ENCODE assay signal across 1 cellular context in the genomic region with DNA sequence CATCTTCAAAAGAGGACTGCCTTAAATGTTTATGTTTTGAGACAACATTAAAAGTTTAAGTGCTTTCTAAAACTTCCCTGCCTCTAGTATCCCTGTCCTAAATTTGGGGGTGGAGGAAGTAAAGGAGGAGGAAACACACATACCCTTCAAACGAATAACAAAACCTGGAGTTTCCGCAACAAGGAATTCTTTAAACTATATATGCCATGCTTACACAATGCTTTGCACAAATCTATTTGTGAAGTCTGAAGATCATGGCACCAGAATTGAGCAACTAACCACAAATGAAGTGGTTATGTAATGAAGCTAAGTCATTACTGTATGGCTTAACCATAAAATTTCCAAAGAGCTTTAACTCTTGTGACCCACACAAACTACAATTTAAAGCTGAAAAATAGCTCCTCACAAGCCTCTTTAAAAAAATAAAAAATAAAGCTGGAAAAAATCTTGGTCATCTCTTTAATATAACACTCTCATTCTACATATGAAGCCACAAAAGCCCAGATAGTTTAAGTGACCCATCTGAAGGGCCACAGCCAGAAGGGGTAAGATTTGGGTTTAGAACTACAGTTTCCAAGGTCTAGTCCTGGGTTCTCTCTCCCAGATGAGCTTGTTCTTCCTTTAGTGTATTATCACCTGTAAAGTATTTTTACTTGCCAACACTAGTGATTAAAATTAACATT.
TF ChIP-seq lines count a peak whose summit lies in the region.

No MANE protein-coding gene starts in this region.

TF ChIP-seq in HepG2, 621 proteins besides CTCF, POLR2A, EP300 and RAD21 (continued from another document and continues in another):
- TF ChIP-seq, protein P1, sequence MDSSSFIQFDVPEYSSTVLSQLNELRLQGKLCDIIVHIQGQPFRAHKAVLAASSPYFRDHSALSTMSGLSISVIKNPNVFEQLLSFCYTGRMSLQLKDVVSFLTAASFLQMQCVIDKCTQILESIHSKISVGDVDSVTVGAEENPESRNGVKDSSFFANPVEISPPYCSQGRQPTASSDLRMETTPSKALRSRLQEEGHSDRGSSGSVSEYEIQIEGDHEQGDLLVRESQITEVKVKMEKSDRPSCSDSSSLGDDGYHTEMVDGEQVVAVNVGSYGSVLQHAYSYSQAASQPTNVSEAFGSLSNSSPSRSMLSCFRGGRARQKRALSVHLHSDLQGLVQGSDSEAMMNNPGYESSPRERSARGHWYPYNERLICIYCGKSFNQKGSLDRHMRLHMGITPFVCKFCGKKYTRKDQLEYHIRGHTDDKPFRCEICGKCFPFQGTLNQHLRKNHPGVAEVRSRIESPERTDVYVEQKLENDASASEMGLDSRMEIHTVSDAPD (CRISPR knock-in tag; IDR thresholded peaks at IDR 0.05) = peak; percentile 90
- TF ChIP-seq SMYD3 (CRISPR knock-in tag; IDR thresholded peaks at IDR 0.05) (peak; percentile 69; the same call in 1 of the 2 replicates), ZNF883 (CRISPR knock-in tag; IDR thresholded peaks at IDR 0.05; ENCODE audit: not compliant biosample characterization) (no peak), GATA4 (IDR thresholded peaks at IDR 0.05; ENCODE audit: borderline replicate concordance, low read depth) (peak; percentile 68; the same call in 1 of the 2 replicates), ZNF160 (CRISPR knock-in tag; IDR thresholded peaks at IDR 0.05) (no peak), CAMTA2 (CRISPR knock-in tag; IDR thresholded peaks at IDR 0.05; ENCODE audit: borderline replicate concordance) (no peak), FOXA3 (CRISPR knock-in tag; IDR thresholded peaks at IDR 0.05) (peak; percentile 87), SRF (IDR thresholded peaks at IDR 0.05; ENCODE audit: low read depth, low read length) (0 out of 2 replicates have a peak, but pooled peaks have one; percentile 30), PCBP1 (IDR thresholded peaks at IDR 0.05; ENCODE audit: borderline replicate concordance, low read depth, low read length) (no peak), CREM (IDR thresholded peaks at IDR 0.05) (peak; percentile 90), CREM (CRISPR knock-in tag; IDR thresholded peaks at IDR 0.05) (no peak), PITX1 (CRISPR knock-in tag; IDR thresholded peaks at IDR 0.05) (peak; percentile 44; the same call in 1 of the 2 replicates), ISX (CRISPR knock-in tag; conservative IDR thresholded peaks at IDR 0.05) (no peak), TRIM24 (CRISPR knock-in tag; IDR thresholded peaks at IDR 0.05) (no peak), KDM5B (CRISPR knock-in tag; IDR thresholded peaks at IDR 0.05; ENCODE audit: borderline replicate concordance) (no peak), ZNF777 (CRISPR knock-in tag; IDR thresholded peaks at IDR 0.05) (no peak), HNF4A (CRISPR knock-in tag; IDR thresholded peaks at IDR 0.05) (peak; percentile 94), KLF9 (CRISPR knock-in tag; IDR thresholded peaks at IDR 0.05; ENCODE audit: low read depth) (0 out of 2 replicates have a peak, but pooled peaks have one; percentile 68), MBNL3 (CRISPR knock-in tag; conservative IDR thresholded peaks at IDR 0.05) (no peak), PHF21A (CRISPR knock-in tag; IDR thresholded peaks at IDR 0.05) (no peak; the same call in 1 of the 2 replicates), ZNF354B (CRISPR knock-in tag; IDR thresholded peaks at IDR 0.05) (no peak), ZNF367 (CRISPR knock-in tag; IDR thresholded peaks at IDR 0.05; ENCODE audit: borderline replicate concordance) (no peak), ZNF143 (CRISPR knock-in tag; IDR thresholded peaks at IDR 0.05) (no peak), ZNF713 (CRISPR knock-in tag; IDR thresholded peaks at IDR 0.05) (no peak), THAP11 (CRISPR knock-in tag; IDR thresholded peaks at IDR 0.05) (peak; percentile 63; the same call in 1 of the 2 replicates), ZNF615 (CRISPR knock-in tag; IDR thresholded peaks at IDR 0.05; ENCODE audit: borderline replicate concordance) (no peak), NR1H2 (CRISPR knock-in tag; IDR thresholded peaks at IDR 0.05; ENCODE audit: borderline replicate concordance, low read depth) (no peak), SIX4 (CRISPR knock-in tag; IDR thresholded peaks at IDR 0.05) (peak; percentile 59; the same call in 1 of the 2 replicates), FOXP1 (IDR thresholded peaks at IDR 0.05) (no peak), FOXP1 (CRISPR knock-in tag; IDR thresholded peaks at IDR 0.05) (peak; percentile 84; the same call in 1 of the 2 replicates)
- TF ChIP-seq, protein P2, sequence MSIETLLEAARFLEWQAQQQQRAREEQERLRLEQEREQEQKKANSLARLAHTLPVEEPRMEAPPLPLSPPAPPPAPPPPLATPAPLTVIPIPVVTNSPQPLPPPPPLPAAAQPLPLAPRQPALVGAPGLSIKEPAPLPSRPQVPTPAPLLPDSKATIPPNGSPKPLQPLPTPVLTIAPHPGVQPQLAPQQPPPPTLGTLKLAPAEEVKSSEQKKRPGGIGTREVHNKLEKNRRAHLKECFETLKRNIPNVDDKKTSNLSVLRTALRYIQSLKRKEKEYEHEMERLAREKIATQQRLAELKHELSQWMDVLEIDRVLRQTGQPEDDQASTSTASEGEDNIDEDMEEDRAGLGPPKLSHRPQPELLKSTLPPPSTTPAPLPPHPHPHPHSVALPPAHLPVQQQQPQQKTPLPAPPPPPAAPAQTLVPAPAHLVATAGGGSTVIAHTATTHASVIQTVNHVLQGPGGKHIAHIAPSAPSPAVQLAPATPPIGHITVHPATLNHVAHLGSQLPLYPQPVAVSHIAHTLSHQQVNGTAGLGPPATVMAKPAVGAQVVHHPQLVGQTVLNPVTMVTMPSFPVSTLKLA (IDR thresholded peaks at IDR 0.05) = no peak
- TF ChIP-seq, protein P3, sequence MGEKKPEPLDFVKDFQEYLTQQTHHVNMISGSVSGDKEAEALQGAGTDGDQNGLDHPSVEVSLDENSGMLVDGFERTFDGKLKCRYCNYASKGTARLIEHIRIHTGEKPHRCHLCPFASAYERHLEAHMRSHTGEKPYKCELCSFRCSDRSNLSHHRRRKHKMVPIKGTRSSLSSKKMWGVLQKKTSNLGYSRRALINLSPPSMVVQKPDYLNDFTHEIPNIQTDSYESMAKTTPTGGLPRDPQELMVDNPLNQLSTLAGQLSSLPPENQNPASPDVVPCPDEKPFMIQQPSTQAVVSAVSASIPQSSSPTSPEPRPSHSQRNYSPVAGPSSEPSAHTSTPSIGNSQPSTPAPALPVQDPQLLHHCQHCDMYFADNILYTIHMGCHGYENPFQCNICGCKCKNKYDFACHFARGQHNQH (CRISPR knock-in tag; IDR thresholded peaks at IDR 0.05) = no peak
- TF ChIP-seq, protein P4, sequence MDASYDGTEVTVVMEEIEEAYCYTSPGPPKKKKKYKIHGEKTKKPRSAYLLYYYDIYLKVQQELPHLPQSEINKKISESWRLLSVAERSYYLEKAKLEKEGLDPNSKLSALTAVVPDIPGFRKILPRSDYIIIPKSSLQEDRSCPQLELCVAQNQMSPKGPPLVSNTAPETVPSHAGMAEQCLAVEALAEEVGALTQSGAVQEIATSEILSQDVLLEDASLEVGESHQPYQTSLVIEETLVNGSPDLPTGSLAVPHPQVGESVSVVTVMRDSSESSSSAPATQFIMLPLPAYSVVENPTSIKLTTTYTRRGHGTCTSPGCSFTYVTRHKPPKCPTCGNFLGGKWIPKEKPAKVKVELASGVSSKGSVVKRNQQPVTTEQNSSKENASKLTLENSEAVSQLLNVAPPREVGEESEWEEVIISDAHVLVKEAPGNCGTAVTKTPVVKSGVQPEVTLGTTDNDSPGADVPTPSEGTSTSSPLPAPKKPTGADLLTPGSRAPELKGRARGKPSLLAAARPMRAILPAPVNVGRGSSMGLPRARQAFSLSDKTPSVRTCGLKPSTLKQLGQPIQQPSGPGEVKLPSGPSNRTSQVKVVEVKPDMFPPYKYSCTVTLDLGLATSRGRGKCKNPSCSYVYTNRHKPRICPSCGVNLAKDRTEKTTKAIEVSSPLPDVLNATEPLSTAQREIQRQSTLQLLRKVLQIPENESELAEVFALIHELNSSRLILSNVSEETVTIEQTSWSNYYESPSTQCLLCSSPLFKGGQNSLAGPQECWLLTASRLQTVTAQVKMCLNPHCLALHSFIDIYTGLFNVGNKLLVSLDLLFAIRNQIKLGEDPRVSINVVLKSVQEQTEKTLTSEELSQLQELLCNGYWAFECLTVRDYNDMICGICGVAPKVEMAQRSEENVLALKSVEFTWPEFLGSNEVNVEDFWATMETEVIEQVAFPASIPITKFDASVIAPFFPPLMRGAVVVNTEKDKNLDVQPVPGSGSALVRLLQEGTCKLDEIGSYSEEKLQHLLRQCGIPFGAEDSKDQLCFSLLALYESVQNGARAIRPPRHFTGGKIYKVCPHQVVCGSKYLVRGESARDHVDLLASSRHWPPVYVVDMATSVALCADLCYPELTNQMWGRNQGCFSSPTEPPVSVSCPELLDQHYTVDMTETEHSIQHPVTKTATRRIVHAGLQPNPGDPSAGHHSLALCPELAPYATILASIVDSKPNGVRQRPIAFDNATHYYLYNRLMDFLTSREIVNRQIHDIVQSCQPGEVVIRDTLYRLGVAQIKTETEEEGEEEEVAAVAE (CRISPR knock-in tag; IDR thresholded peaks at IDR 0.05; ENCODE audit: borderline replicate concordance) = peak; percentile 84
- TF ChIP-seq, protein P5, sequence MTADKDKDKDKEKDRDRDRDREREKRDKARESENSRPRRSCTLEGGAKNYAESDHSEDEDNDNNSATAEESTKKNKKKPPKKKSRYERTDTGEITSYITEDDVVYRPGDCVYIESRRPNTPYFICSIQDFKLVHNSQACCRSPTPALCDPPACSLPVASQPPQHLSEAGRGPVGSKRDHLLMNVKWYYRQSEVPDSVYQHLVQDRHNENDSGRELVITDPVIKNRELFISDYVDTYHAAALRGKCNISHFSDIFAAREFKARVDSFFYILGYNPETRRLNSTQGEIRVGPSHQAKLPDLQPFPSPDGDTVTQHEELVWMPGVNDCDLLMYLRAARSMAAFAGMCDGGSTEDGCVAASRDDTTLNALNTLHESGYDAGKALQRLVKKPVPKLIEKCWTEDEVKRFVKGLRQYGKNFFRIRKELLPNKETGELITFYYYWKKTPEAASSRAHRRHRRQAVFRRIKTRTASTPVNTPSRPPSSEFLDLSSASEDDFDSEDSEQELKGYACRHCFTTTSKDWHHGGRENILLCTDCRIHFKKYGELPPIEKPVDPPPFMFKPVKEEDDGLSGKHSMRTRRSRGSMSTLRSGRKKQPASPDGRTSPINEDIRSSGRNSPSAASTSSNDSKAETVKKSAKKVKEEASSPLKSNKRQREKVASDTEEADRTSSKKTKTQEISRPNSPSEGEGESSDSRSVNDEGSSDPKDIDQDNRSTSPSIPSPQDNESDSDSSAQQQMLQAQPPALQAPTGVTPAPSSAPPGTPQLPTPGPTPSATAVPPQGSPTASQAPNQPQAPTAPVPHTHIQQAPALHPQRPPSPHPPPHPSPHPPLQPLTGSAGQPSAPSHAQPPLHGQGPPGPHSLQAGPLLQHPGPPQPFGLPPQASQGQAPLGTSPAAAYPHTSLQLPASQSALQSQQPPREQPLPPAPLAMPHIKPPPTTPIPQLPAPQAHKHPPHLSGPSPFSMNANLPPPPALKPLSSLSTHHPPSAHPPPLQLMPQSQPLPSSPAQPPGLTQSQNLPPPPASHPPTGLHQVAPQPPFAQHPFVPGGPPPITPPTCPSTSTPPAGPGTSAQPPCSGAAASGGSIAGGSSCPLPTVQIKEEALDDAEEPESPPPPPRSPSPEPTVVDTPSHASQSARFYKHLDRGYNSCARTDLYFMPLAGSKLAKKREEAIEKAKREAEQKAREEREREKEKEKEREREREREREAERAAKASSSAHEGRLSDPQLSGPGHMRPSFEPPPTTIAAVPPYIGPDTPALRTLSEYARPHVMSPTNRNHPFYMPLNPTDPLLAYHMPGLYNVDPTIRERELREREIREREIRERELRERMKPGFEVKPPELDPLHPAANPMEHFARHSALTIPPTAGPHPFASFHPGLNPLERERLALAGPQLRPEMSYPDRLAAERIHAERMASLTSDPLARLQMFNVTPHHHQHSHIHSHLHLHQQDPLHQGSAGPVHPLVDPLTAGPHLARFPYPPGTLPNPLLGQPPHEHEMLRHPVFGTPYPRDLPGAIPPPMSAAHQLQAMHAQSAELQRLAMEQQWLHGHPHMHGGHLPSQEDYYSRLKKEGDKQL (CRISPR knock-in tag; IDR thresholded peaks at IDR 0.05; ENCODE audit: low read depth) = peak; percentile 81
- TF ChIP-seq, protein P6, sequence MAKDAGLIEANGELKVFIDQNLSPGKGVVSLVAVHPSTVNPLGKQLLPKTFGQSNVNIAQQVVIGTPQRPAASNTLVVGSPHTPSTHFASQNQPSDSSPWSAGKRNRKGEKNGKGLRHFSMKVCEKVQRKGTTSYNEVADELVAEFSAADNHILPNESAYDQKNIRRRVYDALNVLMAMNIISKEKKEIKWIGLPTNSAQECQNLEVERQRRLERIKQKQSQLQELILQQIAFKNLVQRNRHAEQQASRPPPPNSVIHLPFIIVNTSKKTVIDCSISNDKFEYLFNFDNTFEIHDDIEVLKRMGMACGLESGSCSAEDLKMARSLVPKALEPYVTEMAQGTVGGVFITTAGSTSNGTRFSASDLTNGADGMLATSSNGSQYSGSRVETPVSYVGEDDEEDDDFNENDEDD (CRISPR knock-in tag; IDR thresholded peaks at IDR 0.05; ENCODE audit: borderline replicate concordance) = no peak
- TF ChIP-seq, protein P7, sequence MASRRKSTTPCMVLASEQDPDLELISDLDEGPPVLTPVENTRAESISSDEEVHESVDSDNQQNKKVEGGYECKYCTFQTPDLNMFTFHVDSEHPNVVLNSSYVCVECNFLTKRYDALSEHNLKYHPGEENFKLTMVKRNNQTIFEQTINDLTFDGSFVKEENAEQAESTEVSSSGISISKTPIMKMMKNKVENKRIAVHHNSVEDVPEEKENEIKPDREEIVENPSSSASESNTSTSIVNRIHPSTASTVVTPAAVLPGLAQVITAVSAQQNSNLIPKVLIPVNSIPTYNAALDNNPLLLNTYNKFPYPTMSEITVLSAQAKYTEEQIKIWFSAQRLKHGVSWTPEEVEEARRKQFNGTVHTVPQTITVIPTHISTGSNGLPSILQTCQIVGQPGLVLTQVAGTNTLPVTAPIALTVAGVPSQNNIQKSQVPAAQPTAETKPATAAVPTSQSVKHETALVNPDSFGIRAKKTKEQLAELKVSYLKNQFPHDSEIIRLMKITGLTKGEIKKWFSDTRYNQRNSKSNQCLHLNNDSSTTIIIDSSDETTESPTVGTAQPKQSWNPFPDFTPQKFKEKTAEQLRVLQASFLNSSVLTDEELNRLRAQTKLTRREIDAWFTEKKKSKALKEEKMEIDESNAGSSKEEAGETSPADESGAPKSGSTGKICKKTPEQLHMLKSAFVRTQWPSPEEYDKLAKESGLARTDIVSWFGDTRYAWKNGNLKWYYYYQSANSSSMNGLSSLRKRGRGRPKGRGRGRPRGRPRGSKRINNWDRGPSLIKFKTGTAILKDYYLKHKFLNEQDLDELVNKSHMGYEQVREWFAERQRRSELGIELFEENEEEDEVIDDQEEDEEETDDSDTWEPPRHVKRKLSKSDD (CRISPR knock-in tag; IDR thresholded peaks at IDR 0.05; ENCODE audit: low read depth) = no peak
- TF ChIP-seq, protein P8, sequence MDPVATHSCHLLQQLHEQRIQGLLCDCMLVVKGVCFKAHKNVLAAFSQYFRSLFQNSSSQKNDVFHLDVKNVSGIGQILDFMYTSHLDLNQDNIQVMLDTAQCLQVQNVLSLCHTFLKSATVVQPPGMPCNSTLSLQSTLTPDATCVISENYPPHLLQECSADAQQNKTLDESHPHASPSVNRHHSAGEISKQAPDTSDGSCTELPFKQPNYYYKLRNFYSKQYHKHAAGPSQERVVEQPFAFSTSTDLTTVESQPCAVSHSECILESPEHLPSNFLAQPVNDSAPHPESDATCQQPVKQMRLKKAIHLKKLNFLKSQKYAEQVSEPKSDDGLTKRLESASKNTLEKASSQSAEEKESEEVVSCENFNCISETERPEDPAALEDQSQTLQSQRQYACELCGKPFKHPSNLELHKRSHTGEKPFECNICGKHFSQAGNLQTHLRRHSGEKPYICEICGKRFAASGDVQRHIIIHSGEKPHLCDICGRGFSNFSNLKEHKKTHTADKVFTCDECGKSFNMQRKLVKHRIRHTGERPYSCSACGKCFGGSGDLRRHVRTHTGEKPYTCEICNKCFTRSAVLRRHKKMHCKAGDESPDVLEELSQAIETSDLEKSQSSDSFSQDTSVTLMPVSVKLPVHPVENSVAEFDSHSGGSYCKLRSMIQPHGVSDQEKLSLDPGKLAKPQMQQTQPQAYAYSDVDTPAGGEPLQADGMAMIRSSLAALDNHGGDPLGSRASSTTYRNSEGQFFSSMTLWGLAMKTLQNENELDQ (CRISPR knock-in tag; IDR thresholded peaks at IDR 0.05; ENCODE audit: borderline replicate concordance) = no peak
